In the genomic region with DNA sequence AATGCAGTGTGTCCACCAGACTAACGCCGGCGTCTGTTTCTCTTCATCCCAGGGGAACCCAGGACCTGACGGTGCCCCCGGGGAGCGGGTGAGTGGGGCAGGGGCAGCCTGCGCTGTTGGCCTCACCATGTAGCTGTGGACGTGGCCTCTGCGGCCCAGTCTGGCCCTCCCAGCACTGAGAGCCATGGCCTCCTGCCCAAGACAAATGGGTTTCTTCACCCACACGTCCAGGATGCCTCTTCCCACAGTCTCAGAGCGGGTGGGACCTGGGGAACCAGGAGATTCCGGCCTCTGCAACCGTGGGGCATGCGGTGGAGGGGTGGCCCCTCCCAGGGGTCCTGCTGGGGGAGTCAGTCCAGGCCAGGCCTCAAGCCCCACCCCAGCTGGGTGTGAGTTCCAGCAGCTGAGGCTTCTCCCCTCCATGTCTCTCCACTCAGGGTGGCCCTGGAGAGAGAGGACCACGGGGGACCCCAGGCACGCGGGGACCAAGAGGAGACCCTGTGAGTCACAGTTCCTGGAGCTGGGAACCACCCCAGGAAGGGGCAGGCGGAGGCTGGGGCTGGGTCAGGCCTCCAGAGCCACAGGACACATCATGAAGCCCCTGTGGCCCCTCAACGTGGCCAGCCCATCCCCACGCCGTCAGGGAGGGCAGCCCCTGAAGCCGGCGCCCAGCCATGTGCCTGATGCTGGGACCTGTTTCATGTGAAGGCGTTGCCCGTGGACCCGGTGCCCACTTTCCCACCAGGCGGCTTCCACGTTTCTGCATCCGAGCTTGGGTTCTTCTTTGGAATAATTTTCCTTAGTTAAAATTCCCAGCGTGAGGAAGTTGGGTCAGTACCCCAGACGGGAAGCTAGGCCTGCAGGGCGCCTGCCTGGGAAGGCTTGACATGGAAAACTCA, we compare ENCODE assay signal across 11 cellular contexts. TPM values are rescaled to one million over a fixed set of nuclear protein-coding genes. Genes with fewer than 3 reads are reported as not detected.
DNase-seq lines count a peak whose midpoint lies in the region; ATAC-seq and TF ChIP-seq lines count a peak whose summit lies in the region.
"Had no signal": no experiment of that assay in that cellular context is flagged by ENCODE, and none has a peak within 500 bp of the region (broad histone marks: within the 10 kb centered on the region; RNA-seq: fewer than 3 reads in every experiment).

No MANE protein-coding gene starts in this region.

- CTCF ChIA-PET in activated CD8-positive, alpha-beta T cell treated with anti-CD3 and anti-CD28 coated beads for 36 hours (lab: Charles Lee) = no interaction called here
- CTCF ChIA-PET in activated CD8-positive, alpha-beta T cell treated with anti-CD3 and anti-CD28 coated beads, Interleukin-2, amount 10 ng/mL, durations not matched to agents 7 days and 5 days (lab: Charles Lee) = no interaction called here

- POLR2A ChIA-PET in activated CD8-positive, alpha-beta T cell treated with anti-CD3 and anti-CD28 coated beads for 36 hours (lab: Charles Lee) = interaction anchor here (0.9 to 1.5 kb wide), 2 partner anchors 11 to 19 kb away, joined by 3 read pairs; a partner anchor contains a TSS
- POLR2A ChIA-PET in activated CD8-positive, alpha-beta T cell treated with anti-CD3 and anti-CD28 coated beads, Interleukin-2, amount 10 ng/mL, durations not matched to agents 7 days and 5 days (lab: Charles Lee) = no interaction called here

- ATAC-seq in activated CD8-positive, alpha-beta T cell treated with anti-CD3 and anti-CD28 coated beads for 36 hours = no peak
- ATAC-seq in activated CD8-positive, alpha-beta T cell treated with anti-CD3 and anti-CD28 coated beads, Interleukin-2, amount 10 ng/mL, durations not matched to agents 7 days and 5 days = no peak
- ATAC-seq in lower lobe of right lung (peak; percentile 22 to 39), HG03135 (IDR thresholded peaks at IDR 0.05; ENCODE audit: unreplicated experiment) (no peak)

- H3K27me3 ChIP-seq in dorsolateral prefrontal cortex = no peaks in the 10 kb centered on the region
- H3K27me3 ChIP-seq in lower lobe of right lung (ENCODE audit: low read depth) = no peaks in the 10 kb centered on the region
- no peaks in the 10 kb centered on the region for H3K27me3 ChIP-seq in thyroid gland

- H3K4me1 Mint-ChIP-seq in activated CD8-positive, alpha-beta T cell treated with anti-CD3 and anti-CD28 coated beads for 36 hours (ENCODE audit: low read depth) = no peaks in the 10 kb centered on the region
- H3K4me1 Mint-ChIP-seq in activated CD8-positive, alpha-beta T cell treated with anti-CD3 and anti-CD28 coated beads, Interleukin-2, amount 10 ng/mL, durations not matched to agents 7 days and 5 days (ENCODE audit: low read depth) = no peaks in the 10 kb centered on the region

- TF ChIP-seq CTCF in activated CD8-positive, alpha-beta T cell treated with anti-CD3 and anti-CD28 coated beads for 36 hours (IDR thresholded peaks at IDR 0.05) = no peak
- TF ChIP-seq CTCF in dorsolateral prefrontal cortex (IDR thresholded peaks at IDR 0.05 in 54 of 56, conservative IDR thresholded peaks at IDR 0.05 in 2 of 56; ENCODE audit: low read depth in 1 of 56, partially characterized antibody in 56 of 56) (no peak), lower lobe of right lung (IDR thresholded peaks at IDR 0.05) (no peak), thyroid gland (IDR thresholded peaks at IDR 0.05) (no peak)

- no peak for TF ChIP-seq POLR2A in thyroid gland (IDR thresholded peaks at IDR 0.05)

- H3K27me3 Mint-ChIP-seq in activated CD8-positive, alpha-beta T cell treated with anti-CD3 and anti-CD28 coated beads for 36 hours = no peaks in the 10 kb centered on the region
- H3K27me3 Mint-ChIP-seq in activated CD8-positive, alpha-beta T cell treated with anti-CD3 and anti-CD28 coated beads, Interleukin-2, amount 10 ng/mL, durations not matched to agents 7 days and 5 days (ENCODE audit: low read depth) = no peaks in the 10 kb centered on the region

- H3K9me3 Mint-ChIP-seq in activated CD8-positive, alpha-beta T cell treated with anti-CD3 and anti-CD28 coated beads for 36 hours = no peaks in the 10 kb centered on the region
- no peaks in the 10 kb centered on the region for H3K9me3 Mint-ChIP-seq in activated CD8-positive, alpha-beta T cell treated with anti-CD3 and anti-CD28 coated beads, Interleukin-2, amount 10 ng/mL, durations not matched to agents 7 days and 5 days (ENCODE audit: insufficient read depth)

- H3K9me3 ChIP-seq in lower lobe of right lung (no peaks in the 10 kb centered on the region), thyroid gland (no peaks in the 10 kb centered on the region)

- peak overlapping the region in 3 of 59 donors; percentile 29 to 61 (median 32) for H3K27ac ChIP-seq in dorsolateral prefrontal cortex
- peak overlapping the region; percentile 11 for H3K27ac ChIP-seq in lower lobe of right lung
- no peak overlapping the region for H3K27ac ChIP-seq in thyroid gland
- H3K27ac ChIP-seq: parathyroid adenoma had no signal

- DNase-seq in activated CD8-positive, alpha-beta T cell treated with anti-CD3 and anti-CD28 coated beads for 36 hours = peak; percentile 1
- no peak for DNase-seq in activated CD8-positive, alpha-beta T cell treated with anti-CD3 and anti-CD28 coated beads, Interleukin-2, amount 10 ng/mL, durations not matched to agents 7 days and 5 days
- peak in 9 of 10 donors; percentile 2 to 40 (median 17) for DNase-seq in dorsolateral prefrontal cortex
- DNase-seq in lower lobe of right lung = peak; percentile 45
- DNase-seq in thyroid gland = peak; percentile 1
- no peak for DNase-seq in pons (ENCODE audit: low spot score)
- no peak for DNase-seq in cerebellum (ENCODE audit: low spot score)
- DNase-seq: kidney glomerular epithelial cell, NCI-H1694 treated with DMSO at 0.1 percent for 48 hours had no signal

- no peaks in the 10 kb centered on the region for H3K36me3 Mint-ChIP-seq in activated CD8-positive, alpha-beta T cell treated with anti-CD3 and anti-CD28 coated beads for 36 hours (ENCODE audit: low read depth)
- no peaks in the 10 kb centered on the region for H3K36me3 Mint-ChIP-seq in activated CD8-positive, alpha-beta T cell treated with anti-CD3 and anti-CD28 coated beads, Interleukin-2, amount 10 ng/mL, durations not matched to agents 7 days and 5 days (ENCODE audit: low read depth)

- H3K4me3 ChIP-seq in dorsolateral prefrontal cortex = no peak overlapping the region
- H3K4me3 ChIP-seq in lower lobe of right lung = no peak overlapping the region
- H3K4me3 ChIP-seq in thyroid gland (replicated peaks in 1 of 3) = no peak overlapping the region

- peaks cover 41% of the 10 kb centered on the region for H3K36me3 ChIP-seq in lower lobe of right lung
- H3K36me3 ChIP-seq in thyroid gland = peaks cover 4 to 7% of the 10 kb centered on the region in 2 donors

- H3K4me3 Mint-ChIP-seq in activated CD8-positive, alpha-beta T cell treated with anti-CD3 and anti-CD28 coated beads for 36 hours = no peak overlapping the region
- H3K4me3 Mint-ChIP-seq in activated CD8-positive, alpha-beta T cell treated with anti-CD3 and anti-CD28 coated beads, Interleukin-2, amount 10 ng/mL, durations not matched to agents 7 days and 5 days = no peak overlapping the region

- WGBS in thyroid gland, 2 donors = 90 to 91% methylated on average over 22 to 29 of the region's 32 CpGs

- H3K4me1 ChIP-seq in lower lobe of right lung (no peaks in the 10 kb centered on the region), thyroid gland (no peaks in the 10 kb centered on the region)
- H3K4me1 ChIP-seq: parathyroid adenoma had no signal

- intact Hi-C loops in activated CD8-positive, alpha-beta T cell treated with anti-CD3 and anti-CD28 coated beads for 36 hours (cut with micrococcal nuclease) = no loop called here
- intact Hi-C loops in dorsolateral prefrontal cortex (cut with DNase I) = no loop called here
- intact Hi-C loops in lower lobe of right lung (cut with DNase I) = no loop called here
- intact Hi-C loops in thyroid gland (cut with DNase I) = no loop called here

- no peak overlapping the region for H3K27ac Mint-ChIP-seq in activated CD8-positive, alpha-beta T cell treated with anti-CD3 and anti-CD28 coated beads for 36 hours
- H3K27ac Mint-ChIP-seq in activated CD8-positive, alpha-beta T cell treated with anti-CD3 and anti-CD28 coated beads, Interleukin-2, amount 10 ng/mL, durations not matched to agents 7 days and 5 days = no peak overlapping the region

RNA-seq across cellular contexts. Expression of a gene that starts 11.0 kb away (rescaled TPM):
- total RNA-seq in activated CD8-positive, alpha-beta T cell treated with anti-CD3 and anti-CD28 coated beads for 36 hours = 1 to 10 TPM; 4.1 to 5.2 TPM
- total RNA-seq in activated CD8-positive, alpha-beta T cell treated with anti-CD3 and anti-CD28 coated beads, Interleukin-2, amount 10 ng/mL, durations not matched to agents 7 days and 5 days = under 1 TPM; 0.26 to 0.42 TPM
- 100 to 1,000 TPM in 9 of 120 experiments, 10 to 100 TPM in 111; 33.4 to 128 (median 64.7) TPM for total RNA-seq in dorsolateral prefrontal cortex
- total RNA-seq in lower lobe of right lung = 148 TPM
- total RNA-seq in thyroid gland = 100 to 1,000 TPM in 3 of 4 donors, 10 to 100 TPM in 1; 96.1 to 213 (median 162) TPM
- total RNA-seq in cerebellum = 88.8 TPM

Comparison
In these comparisons a context has a peak if more than half of its experiments do, and no peak if none do; other contexts are left out.
1. DNase-seq: peak in activated CD8-positive, alpha-beta T cell treated with anti-CD3 and anti-CD28 coated beads for 36 hours (single experiment), dorsolateral prefrontal cortex (9 of 10), lower lobe of right lung (single experiment) and thyroid gland (2 of 2); none in activated CD8-positive, alpha-beta T cell treated with anti-CD3 and anti-CD28 coated beads, Interleukin-2, amount 10 ng/mL, durations not matched to agents 7 days and 5 days (single experiment), pons (single experiment) and cerebellum (single experiment).
2. ATAC-seq: peak in lower lobe of right lung (2 of 2); none in activated CD8-positive, alpha-beta T cell treated with anti-CD3 and anti-CD28 coated beads for 36 hours (single experiment), activated CD8-positive, alpha-beta T cell treated with anti-CD3 and anti-CD28 coated beads, Interleukin-2, amount 10 ng/mL, durations not matched to agents 7 days and 5 days (single experiment) and HG03135 (single experiment).
3. RNA of a gene that starts 11.0 kb away (total RNA-seq): 96.1 to 213 TPM in thyroid gland, 148 TPM in lower lobe of right lung (single experiment), 88.8 TPM in cerebellum (single experiment) and 33.4 to 128 TPM in dorsolateral prefrontal cortex; 4.1 to 5.2 TPM in activated CD8-positive, alpha-beta T cell treated with anti-CD3 and anti-CD28 coated beads for 36 hours and 0.26 to 0.42 TPM in activated CD8-positive, alpha-beta T cell treated with anti-CD3 and anti-CD28 coated beads, Interleukin-2, amount 10 ng/mL, durations not matched to agents 7 days and 5 days; every median in the first group is over 4 times any median in the second.